ENCODE assay signal across 17 cellular contexts in the genomic region with DNA sequence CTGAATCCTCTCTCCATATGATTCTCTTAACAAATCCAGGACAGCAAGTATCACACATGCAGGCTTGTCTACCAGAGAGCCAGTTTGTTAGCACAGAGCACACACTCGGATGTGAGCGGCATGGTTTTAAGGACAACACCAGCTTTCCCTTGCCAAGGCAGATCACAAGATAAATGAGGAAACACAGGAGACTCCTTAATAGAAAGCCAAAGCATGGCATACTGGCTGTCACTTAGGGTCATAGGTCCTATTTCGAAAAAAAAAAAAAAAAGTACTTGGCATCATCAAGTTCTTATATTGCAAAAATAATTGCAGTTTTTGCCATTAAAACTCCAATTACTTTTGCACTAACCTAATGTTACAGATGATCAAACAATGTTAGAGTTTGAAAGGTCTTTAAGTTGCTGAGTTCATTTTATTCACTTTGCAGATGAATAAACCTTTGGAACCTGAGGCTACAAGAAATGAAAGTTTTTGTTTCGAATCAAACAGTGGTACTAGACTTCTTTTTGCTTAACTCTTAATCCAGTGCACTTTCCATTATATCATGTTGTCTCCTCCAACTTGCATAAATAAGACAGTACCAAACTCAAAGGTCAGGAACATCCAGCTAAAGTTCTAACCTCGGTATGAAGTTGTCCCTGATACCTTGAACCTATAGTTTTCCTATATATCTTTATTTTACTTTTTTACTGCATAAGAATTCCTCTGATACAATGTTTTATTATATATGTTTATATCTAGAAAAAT.
DNase-seq lines count a peak whose midpoint lies in the region; TF ChIP-seq lines count a peak whose summit lies in the region.
"Had no signal": no experiment of that assay in that cellular context is flagged by ENCODE, and none has a peak within 500 bp of the region (broad histone marks: within the 10 kb centered on the region; RNA-seq: fewer than 3 reads in every experiment).

No MANE protein-coding gene starts in this region.

- peak overlapping the region; percentile 98 for H3K27ac Mint-ChIP-seq in neural crest cell (ENCODE audit: unreplicated experiment)
- H3K27ac Mint-ChIP-seq: IgD-negative memory B cell; T-helper 2 cell treated with Interferon-gamma antibody and Interleukin-4, amounts not matched to agents 5 μg/mL and 100 μg/mL, for 36 hours had no signal

- peaks cover 5% of the 10 kb centered on the region; the same call in 1 of the 2 replicates for H3K36me3 ChIP-seq in SJSA1
- H3K36me3 ChIP-seq: neutrophil had no signal

- H3K9me3 Mint-ChIP-seq in neural crest cell = no peaks in the 10 kb centered on the region

- H3K4me3 ChIP-seq in AG10803 (ENCODE audit: low read length) (no peak overlapping the region), SJSA1 (no peak overlapping the region)
- H3K4me3 ChIP-seq: lower lobe of right lung, upper lobe of right lung had no signal

- no peaks in the 10 kb centered on the region for H3K9me3 ChIP-seq in SJSA1 (replicated peaks)
- H3K9me3 ChIP-seq: lower lobe of right lung, neutrophil, upper lobe of right lung had no signal

- peaks cover 67% of the 10 kb centered on the region for H3K4me1 Mint-ChIP-seq in neural crest cell
- H3K4me1 Mint-ChIP-seq: IgD-negative memory B cell had no signal

- H3K36me3 Mint-ChIP-seq in neural crest cell (ENCODE audit: low read depth) = peaks cover 6% of the 10 kb centered on the region
- H3K36me3 Mint-ChIP-seq: IgD-negative memory B cell had no signal

- peak overlapping the region; percentile 53 for H3K27ac ChIP-seq in SJSA1
- H3K27ac ChIP-seq: lower lobe of right lung, neutrophil, upper lobe of right lung had no signal

- H3K4me1 ChIP-seq in SJSA1 (replicated peaks) = peaks cover 13% of the 10 kb centered on the region
- H3K4me1 ChIP-seq: upper lobe of right lung had no signal

- H3K27me3 ChIP-seq in SJSA1 (replicated peaks) = no peaks in the 10 kb centered on the region
- H3K27me3 ChIP-seq: neutrophil, upper lobe of right lung had no signal

- intact Hi-C loops in cardiac septum (cut with DNase I) = no loop called here

- no peaks in the 10 kb centered on the region for H3K27me3 Mint-ChIP-seq in neural crest cell (ENCODE audit: low read depth)
- H3K27me3 Mint-ChIP-seq: IgD-negative memory B cell had no signal

- DNase-seq in AG10803 (ENCODE audit: low read depth) (peak; percentile 36), SJSA1 (ENCODE audit: low read depth in 1 of 2, low spot score in 2 of 2) (peak in 1 of 2 experiments; percentile 3), fibroblast of gingiva (ENCODE audit: low read depth) (peak; percentile 42), neural crest cell (ENCODE audit: low read depth, low spot score) (no peak), cardiac septum (ENCODE audit: low spot score) (no peak), DMS53 treated with DMSO at 0.1 percent for 48 hours (lab: John Stamatoyannopoulos, UW; ENCODE audit: unreplicated experiment) (no peak), HT-29 (ENCODE audit: low spot score) (no peak)
- DNase-seq in activated CD4-positive, alpha-beta T cell treated with anti-CD3 and anti-CD28 coated beads for 1 hour = no peak
- DNase-seq: activated CD4-positive, alpha-beta T cell treated with anti-CD3 and anti-CD28 coated beads, Interleukin-2, amount 50 U/mL, for 4 hours; activated effector memory CD4-positive, alpha-beta T cell treated with Interleukin-2 at 50 U/mL for 16 hours; central memory CD4-positive, alpha-beta T cell; lower lobe of right lung; NCI-H524; upper lobe of right lung had no signal

- peak overlapping the region; percentile 66 for H3K4me3 Mint-ChIP-seq in neural crest cell
- H3K4me3 Mint-ChIP-seq: IgD-negative memory B cell; T-helper 2 cell treated with Interferon-gamma antibody and Interleukin-4, amounts not matched to agents 5 μg/mL and 100 μg/mL, for 36 hours had no signal

- TF ChIP-seq CTCF in AG10803 (conservative IDR thresholded peaks at IDR 0.05; ENCODE audit: low read length) (no peak), neural crest cell (conservative IDR thresholded peaks at IDR 0.05) (no peak)

Comparison
In these comparisons a context has a peak if more than half of its experiments do, and no peak if none do; other contexts are left out.
1. DNase-seq: peak in AG10803 (single experiment) and fibroblast of gingiva (single experiment); none in neural crest cell (single experiment), cardiac septum (single experiment), DMS53 treated with DMSO at 0.1 percent for 48 hours (single experiment), HT-29 (single experiment) and activated CD4-positive, alpha-beta T cell treated with anti-CD3 and anti-CD28 coated beads for 1 hour (single experiment).